8 cellular contexts compared by ENCODE assay signal in genomic region chrX:23952984-23953907, GRCh38. TPM values are rescaled to one million over a fixed set of nuclear protein-coding genes. Genes with fewer than 3 reads are reported as not detected.
A peak's percentile ranks its signal among the peaks of the same experiment; 100 is the strongest.
DNase-seq lines count a peak whose midpoint lies in the region; ATAC-seq and TF ChIP-seq lines count a peak whose summit lies in the region.

No MANE protein-coding gene starts in this region.

- H3K4me3 Mint-ChIP-seq in activated CD8-positive, alpha-beta memory T cell treated with anti-CD3 and anti-CD28 coated beads, Interleukin-2, amount 10 ng/mL, durations not matched to agents 7 days and 5 days = peak overlapping the region; percentile 80

- TF ChIP-seq CTCF in left lung (IDR thresholded peaks at IDR 0.05) (no peak), stomach (IDR thresholded peaks at IDR 0.05) (no peak)

- peak overlapping the region; percentile 92 for H3K27ac Mint-ChIP-seq in activated CD8-positive, alpha-beta memory T cell treated with anti-CD3 and anti-CD28 coated beads, Interleukin-2, amount 10 ng/mL, durations not matched to agents 7 days and 5 days

- H3K4me1 ChIP-seq in left lung = no peaks in the 10 kb centered on the region
- H3K4me1 ChIP-seq in stomach = no peaks in the 10 kb centered on the region

- CTCF ChIA-PET in activated CD8-positive, alpha-beta memory T cell treated with anti-CD3 and anti-CD28 coated beads, Interleukin-2, amount 10 ng/mL, durations not matched to agents 7 days and 5 days (lab: Charles Lee) = interaction anchor here (0.6 to 1.9 kb wide), 3 partner anchors 51 to 507 kb away, joined by 3 to 8 read pairs (median 3); no protein-coding TSS in a partner anchor

- intact Hi-C loops in left lung (cut with DNase I) (no loop called here), stomach (cut with DNase I; ENCODE audit: low total_unique reads) (no loop called here), posterior vena cava (cut with DNase I) (no loop called here)

- peaks cover 21% of the 10 kb centered on the region for H3K4me1 Mint-ChIP-seq in activated CD8-positive, alpha-beta memory T cell treated with anti-CD3 and anti-CD28 coated beads, Interleukin-2, amount 10 ng/mL, durations not matched to agents 7 days and 5 days

- H3K36me3 ChIP-seq in left lung (no peaks in the 10 kb centered on the region), stomach (no peaks in the 10 kb centered on the region)

- H3K4me3 ChIP-seq in left lung (no peak overlapping the region), stomach (no peak overlapping the region)

- peak overlapping the region in 1 of 2 donors; percentile 87 for H3K27ac ChIP-seq in left lung
- H3K27ac ChIP-seq in stomach = peak overlapping the region in 3 of 5 donors; percentile 29 to 70 (median 61)

- 35 to 50% (median 46%) methylated on average over 8 to 9 of the region's 9 CpGs for WGBS in stomach, 5 donors

- H3K9me3 ChIP-seq in left lung (no peaks in the 10 kb centered on the region), stomach (no peaks in the 10 kb centered on the region)

- DNase-seq in NCI-H1417 (lab: John Stamatoyannopoulos, UW) (peak in 2 of 3 experiments; percentile 67 to 89), left lung (no peak), stomach (no peak), NCI-H2171 (lab: John Stamatoyannopoulos, UW) (no peak), posterior vena cava (ENCODE audit: low spot score) (no peak)
- DNase-seq in activated CD8-positive, alpha-beta memory T cell treated with anti-CD3 and anti-CD28 coated beads, Interleukin-2, amount 10 ng/mL, durations not matched to agents 7 days and 5 days = peak; percentile 73

- TF ChIP-seq EP300 in stomach (IDR thresholded peaks at IDR 0.05) = no peak

- ATAC-seq in GM18517 (IDR thresholded peaks at IDR 0.05; ENCODE audit: unreplicated experiment) (peak; percentile 93), HG02610 (IDR thresholded peaks at IDR 0.05; ENCODE audit: unreplicated experiment) (peak; percentile 97), left lung (peak; percentile 45)
- peak; percentile 94 for ATAC-seq in activated CD8-positive, alpha-beta memory T cell treated with anti-CD3 and anti-CD28 coated beads, Interleukin-2, amount 10 ng/mL, durations not matched to agents 7 days and 5 days

- no peaks in the 10 kb centered on the region for H3K9me3 Mint-ChIP-seq in activated CD8-positive, alpha-beta memory T cell treated with anti-CD3 and anti-CD28 coated beads, Interleukin-2, amount 10 ng/mL, durations not matched to agents 7 days and 5 days (ENCODE audit: low read depth)

- H3K27me3 ChIP-seq in left lung = no peaks in the 10 kb centered on the region
- peaks cover 0 to 4% (median 0%) of the 10 kb centered on the region in 3 donors for H3K27me3 ChIP-seq in stomach

- H3K36me3 Mint-ChIP-seq in activated CD8-positive, alpha-beta memory T cell treated with anti-CD3 and anti-CD28 coated beads, Interleukin-2, amount 10 ng/mL, durations not matched to agents 7 days and 5 days = no peaks in the 10 kb centered on the region

- no peak for TF ChIP-seq POLR2A in stomach (IDR thresholded peaks at IDR 0.05)

- H3K27me3 Mint-ChIP-seq in activated CD8-positive, alpha-beta memory T cell treated with anti-CD3 and anti-CD28 coated beads, Interleukin-2, amount 10 ng/mL, durations not matched to agents 7 days and 5 days = no peaks in the 10 kb centered on the region

RNA-seq across cellular contexts. Expression of gene CXorf58, which starts 45.4 kb away (rescaled TPM):
- total RNA-seq in activated CD8-positive, alpha-beta memory T cell treated with anti-CD3 and anti-CD28 coated beads, Interleukin-2, amount 10 ng/mL, durations not matched to agents 7 days and 5 days = under 1 TPM in 1 of 2 experiments, not detected in 1; 0.20 TPM
- total RNA-seq in left lung (not detected), stomach (not detected), posterior vena cava (under 1 TPM in 1 of 2 donors, not detected in 1; 0.24 TPM)
- polyA plus RNA-seq in stomach = under 1 TPM in 1 of 3 donors, not detected in 2; 0.05 TPM

RNA-seq across cellular contexts. Expression of gene APOO, which starts 45.5 kb away (rescaled TPM):
- 10 to 100 TPM; 27.1 to 27.5 TPM for total RNA-seq in activated CD8-positive, alpha-beta memory T cell treated with anti-CD3 and anti-CD28 coated beads, Interleukin-2, amount 10 ng/mL, durations not matched to agents 7 days and 5 days
- 10 to 100 TPM; 20.1 to 23.1 TPM for total RNA-seq in left lung
- 10 to 100 TPM in 3 of 5 donors, 1 to 10 TPM in 2; 2.0 to 22.3 (median 12.3) TPM for total RNA-seq in stomach
- polyA plus RNA-seq in stomach = 10 to 100 TPM; 16.4 to 29.4 (median 19.4) TPM
- total RNA-seq in posterior vena cava = 10 to 100 TPM; 13.7 to 13.9 TPM

Comparison
In these comparisons a context has a peak if more than half of its experiments do, and no peak if none do; other contexts are left out.
1. ATAC-seq: peak in every context shown above with its lines; median percentile 97 in HG02610; 94 in activated CD8-positive, alpha-beta memory T cell treated with anti-CD3 and anti-CD28 coated beads, Interleukin-2, amount 10 ng/mL, durations not matched to agents 7 days and 5 days; 93 in GM18517; 45 in left lung.
2. DNase-seq: peak in NCI-H1417 (2 of 3) and activated CD8-positive, alpha-beta memory T cell treated with anti-CD3 and anti-CD28 coated beads, Interleukin-2, amount 10 ng/mL, durations not matched to agents 7 days and 5 days (single experiment); none in left lung (0 of 2), stomach (single experiment), NCI-H2171 (single experiment) and posterior vena cava (single experiment).